Comparison of ENCODE assay signal across 9 cellular contexts in the genomic region with DNA sequence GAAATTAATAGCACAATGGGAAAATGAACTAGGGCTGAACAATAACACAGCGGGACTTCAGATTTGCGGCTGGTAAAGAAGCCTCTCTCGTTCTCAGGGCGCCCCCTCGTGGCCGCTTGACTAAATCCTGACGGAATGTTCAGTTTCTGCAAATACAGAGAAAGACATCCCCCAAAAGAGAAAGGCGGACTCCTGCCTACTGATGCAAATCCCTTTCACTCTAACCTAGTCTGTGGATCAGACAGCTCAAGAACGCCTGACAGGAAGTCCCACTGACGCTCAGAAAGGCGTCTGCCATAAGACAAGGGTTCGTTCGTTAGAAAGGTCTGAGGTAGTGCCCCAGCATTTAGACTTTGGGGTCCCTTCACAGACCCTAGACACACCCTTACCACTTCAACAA. TPM values are rescaled to one million over a fixed set of nuclear protein-coding genes. Genes with fewer than 3 reads are reported as not detected.
A peak's percentile ranks its signal among the peaks of the same experiment; 100 is the strongest.
DNase-seq lines count a peak whose midpoint lies in the region; ATAC-seq and TF ChIP-seq lines count a peak whose summit lies in the region.
"Had no signal": no experiment of that assay in that cellular context is flagged by ENCODE, and none has a peak within 500 bp of the region (broad histone marks: within the 10 kb centered on the region; RNA-seq: fewer than 3 reads in every experiment).

No MANE protein-coding gene starts in this region.

- peak overlapping the region; percentile 84 for H3K4me2 ChIP-seq in OCI-LY3 (ENCODE audit: low read length)

- in situ Hi-C loops in Caki2 (cut with HindIII; ENCODE audit: low pct_unique_long_range_greater_than_20kb, low sequenced_read_pairs), result no loop called here

- DNase-seq in Caki2 (ENCODE audit: low read depth) (peak; percentile 82), HuH-7.5 (ENCODE audit: low spot score) (peak; percentile 42), fibroblast of gingiva (ENCODE audit: low read depth) (peak; percentile 69), naive B cell (peak; percentile 44)
- peak; percentile 73 for DNase-seq in activated T-cell treated with anti-CD3 and anti-CD28 coated beads, Interleukin-2, amount 50 U/mL, for 1 hour
- peak; percentile 92 for DNase-seq in stimulated activated CD8-positive, alpha-beta memory T cell treated with anti-CD3 and anti-CD28 coated beads, Interleukin-4, amount 100 ng/mL, for 48 hours

- H3K9me3 ChIP-seq in OCI-LY3 (ENCODE audit: insufficient read depth, low read length), result no peaks in the 10 kb centered on the region

- TF ChIP-seq CTCF in OCI-LY3 (IDR thresholded peaks at IDR 0.05; ENCODE audit: low read depth, low read length), result peak; percentile 86

- H3K9me3 Mint-ChIP-seq in naive B cell, result peaks cover 0 to 7% (median 0%) of the 10 kb centered on the region in 7 donors
- H3K9me3 Mint-ChIP-seq: activated naive CD4-positive, alpha-beta T cell treated with anti-CD3 and anti-CD28 coated beads, Interleukin-2, amount 50 U/mL, for 72 hours had no signal

- H4K20me1 ChIP-seq in OCI-LY3 (ENCODE audit: insufficient read depth, low read length), result no peaks in the 10 kb centered on the region

- H3K4me3 Mint-ChIP-seq in naive B cell, result peak overlapping the region in 2 of 8 donors; percentile 32 to 80

- peak; percentile 38 to 48 for ATAC-seq in naive B cell (ENCODE audit: low read depth in 2 of 2)
- ATAC-seq in GM19351 (IDR thresholded peaks at IDR 0.05; ENCODE audit: unreplicated experiment), result no peak

- peaks cover 30% of the 10 kb centered on the region for H3K4me1 ChIP-seq in OCI-LY3 (ENCODE audit: low read length)

- H3K36me3 ChIP-seq in OCI-LY3 (replicated peaks; ENCODE audit: low read depth, low read length), result no peaks in the 10 kb centered on the region

- H3K27ac Mint-ChIP-seq in naive B cell, result peak overlapping the region in 1 of 6 donors; percentile 4
- H3K27ac Mint-ChIP-seq: activated naive CD4-positive, alpha-beta T cell treated with anti-CD3 and anti-CD28 coated beads, Interleukin-2, amount 50 U/mL, for 72 hours had no signal

- peak overlapping the region; percentile 40 for H3K9ac ChIP-seq in OCI-LY3 (ENCODE audit: low read length)

- peak overlapping the region; percentile 67 for H3K4me3 ChIP-seq in OCI-LY3 (ENCODE audit: low read length)

- H2AFZ ChIP-seq in OCI-LY3 (ENCODE audit: low read depth, low read length), result peak overlapping the region; percentile 54; the same call in 1 of the 2 replicates

- H3K79me2 ChIP-seq in OCI-LY3 (ENCODE audit: low read length), result no peaks in the 10 kb centered on the region

- peaks cover 65 to 79% (median 78%) of the 10 kb centered on the region in 3 donors for H3K27me3 Mint-ChIP-seq in naive B cell

- peaks cover 11 to 14% (median 12%) of the 10 kb centered on the region in 3 donors for H3K4me1 Mint-ChIP-seq in naive B cell

- H3K27me3 ChIP-seq in OCI-LY3 (ENCODE audit: low read depth, low read length), result peaks cover 12% of the 10 kb centered on the region; the same call in 1 of the 2 replicates

- H3K36me3 Mint-ChIP-seq in naive B cell, result peaks cover 0 to 11% of the 10 kb centered on the region in 2 donors

- H3K27ac ChIP-seq in OCI-LY3 (ENCODE audit: low read length), result no peak overlapping the region

RNA-seq across cellular contexts. Expression of gene NUAK1, which starts 2.5 kb away (rescaled TPM):
- total RNA-seq in Caki2 (2014; rRNA removed; shearing (Covaris generic); ENCODE audit: low replicate concordance), result 3.7 and 5.4 TPM in 2 replicates
- polyA plus RNA-seq in naive B cell (ENCODE audit: low read depth in 6 of 6), result not detected
- total RNA-seq: activated naive CD4-positive, alpha-beta T cell treated with anti-CD3 and anti-CD28 coated beads, Interleukin-2, amount 50 U/mL, for 72 hours had no signal

Comparison
In these comparisons a context has a peak if more than half of its experiments do, and no peak if none do; other contexts are left out.
1. DNase-seq: peak in every context shown above with its lines; median percentile 92 in stimulated activated CD8-positive, alpha-beta memory T cell treated with anti-CD3 and anti-CD28 coated beads, Interleukin-4, amount 100 ng/mL, for 48 hours; 82 in Caki2; 73 in activated T-cell treated with anti-CD3 and anti-CD28 coated beads, Interleukin-2, amount 50 U/mL, for 1 hour; 69 in fibroblast of gingiva; 44 in naive B cell; 42 in HuH-7.5.